11 cellular contexts compared by ENCODE assay signal in the genomic region with DNA sequence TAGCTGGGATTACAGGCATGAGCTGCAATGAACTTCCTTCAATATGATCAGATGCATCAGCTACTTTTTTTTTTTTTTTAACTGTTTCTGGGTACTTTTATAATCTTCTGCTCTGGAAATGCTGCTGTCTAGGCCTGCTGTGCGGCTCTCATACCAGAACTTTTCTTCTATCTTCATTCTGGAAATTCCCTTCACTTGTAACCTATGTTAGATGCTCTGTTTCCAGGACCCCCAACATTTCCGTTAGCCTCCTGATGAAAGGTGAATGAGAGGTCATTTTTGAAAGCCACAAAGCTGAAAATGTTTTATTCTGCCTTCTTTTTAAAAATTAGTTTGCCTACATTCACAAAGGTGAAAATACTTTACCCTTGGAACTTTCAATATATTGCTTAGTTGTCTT. TPM values are rescaled to one million over a fixed set of nuclear protein-coding genes. Genes with fewer than 3 reads are reported as not detected.
DNase-seq lines count a peak whose midpoint lies in the region; ATAC-seq and TF ChIP-seq lines count a peak whose summit lies in the region.
"Had no signal": no experiment of that assay in that cellular context is flagged by ENCODE, and none has a peak within 500 bp of the region (broad histone marks: within the 10 kb centered on the region; RNA-seq: fewer than 3 reads in every experiment).

No MANE protein-coding gene starts in this region.

- DNase-seq in osteoblast (ENCODE audit: insufficient read length, low spot score, missing footprints) (no peak), pons (ENCODE audit: low spot score) (no peak), NK-92 (lab: John Stamatoyannopoulos, UW; ENCODE audit: unreplicated experiment) (no peak)
- no peak for DNase-seq in stimulated activated CD4-positive, alpha-beta T cell treated with anti-CD3 and anti-CD28 coated beads, Interleukin-4, amount 100 ng/mL, for 4 hours
- DNase-seq: left cardiac atrium, NCI-H2081 treated with DMSO at 0.1 percent for 48 hours had no signal

- H3K79me2 ChIP-seq in OCI-LY1 (ENCODE audit: insufficient read depth, low read length) (peaks cover 69% of the 10 kb centered on the region), osteoblast (ENCODE audit: insufficient read depth, low read length) (peaks cover 98% of the 10 kb centered on the region)

- H3K9ac ChIP-seq in OCI-LY1 (ENCODE audit: low read length): no peak overlapping the region

- H4K20me1 ChIP-seq in OCI-LY1 (ENCODE audit: insufficient read depth, low read length) (no peaks in the 10 kb centered on the region; the same call in 1 of the 2 replicates), osteoblast (ENCODE audit: insufficient read depth, low read length) (peaks cover 72% of the 10 kb centered on the region)

- H3K4me2 ChIP-seq in OCI-LY1 (ENCODE audit: low read length) (no peak overlapping the region), osteoblast (ENCODE audit: insufficient read depth, low read length) (no peak overlapping the region)

- H2AFZ ChIP-seq in OCI-LY1 (ENCODE audit: low read length) (no peak overlapping the region), osteoblast (ENCODE audit: low read length) (no peak overlapping the region)

- peak; percentile 43 for ATAC-seq in GM18870 (IDR thresholded peaks at IDR 0.05; ENCODE audit: unreplicated experiment)
- ATAC-seq in GM21825 (IDR thresholded peaks at IDR 0.05; ENCODE audit: unreplicated experiment): peak; percentile 41

- H3K4me3 ChIP-seq in OCI-LY1 (ENCODE audit: low read depth, low read length, poor library complexity, severe bottlenecking) (no peak overlapping the region), osteoblast (ENCODE audit: insufficient read depth, low read length) (no peak overlapping the region)
- H3K4me3 ChIP-seq: right atrium auricular region had no signal

- H3F3A ChIP-seq in OCI-LY1 (ENCODE audit: insufficient read depth, low read length): no peaks in the 10 kb centered on the region

- H3K27ac ChIP-seq in OCI-LY1 (ENCODE audit: low read depth, low read length, poor library complexity, severe bottlenecking) (peak overlapping the region; percentile 21), osteoblast (ENCODE audit: low read depth, low read length) (peak overlapping the region; percentile 7)
- H3K27ac ChIP-seq: epithelial cell of prostate, right atrium auricular region had no signal

- TF ChIP-seq CTCF in OCI-LY1 (IDR thresholded peaks at IDR 0.05; ENCODE audit: low read length) (no peak), osteoblast (IDR thresholded peaks at IDR 0.05; ENCODE audit: extremely low read depth, low read depth, low read length) (no peak)

- no peaks in the 10 kb centered on the region for H3K9me2 ChIP-seq in OCI-LY1 (ENCODE audit: low read depth, low read length)

- H3K27me3 ChIP-seq in OCI-LY1 (ENCODE audit: insufficient read depth, low read length) (no peaks in the 10 kb centered on the region), osteoblast (ENCODE audit: insufficient read depth, low read length) (no peaks in the 10 kb centered on the region)
- H3K27me3 ChIP-seq: right atrium auricular region had no signal

- no peaks in the 10 kb centered on the region for H3K9me3 ChIP-seq in OCI-LY1 (ENCODE audit: low read length)
- no peaks in the 10 kb centered on the region for H3K9me3 ChIP-seq in osteoblast (ENCODE audit: low read depth, low read length)
- H3K9me3 ChIP-seq: right atrium auricular region had no signal

- H3K36me3 ChIP-seq in OCI-LY1 (ENCODE audit: insufficient read depth, low read length) (no peaks in the 10 kb centered on the region), osteoblast (ENCODE audit: insufficient read depth, low read length) (no peaks in the 10 kb centered on the region)
- H3K36me3 ChIP-seq: right atrium auricular region had no signal

- H3K4me1 ChIP-seq in OCI-LY1 (ENCODE audit: insufficient read depth, low read length, severe bottlenecking) (peaks cover 43% of the 10 kb centered on the region), osteoblast (ENCODE audit: insufficient read depth, low read length) (peaks cover 28% of the 10 kb centered on the region)

RNA-seq across cellular contexts. Expression of a gene that starts 8.6 kb away (rescaled TPM):
- total RNA-seq in osteoblast: 48.5 and 61.0 TPM in 2 replicates
